ENCODE assay signal across 10 cellular contexts in the genomic region with DNA sequence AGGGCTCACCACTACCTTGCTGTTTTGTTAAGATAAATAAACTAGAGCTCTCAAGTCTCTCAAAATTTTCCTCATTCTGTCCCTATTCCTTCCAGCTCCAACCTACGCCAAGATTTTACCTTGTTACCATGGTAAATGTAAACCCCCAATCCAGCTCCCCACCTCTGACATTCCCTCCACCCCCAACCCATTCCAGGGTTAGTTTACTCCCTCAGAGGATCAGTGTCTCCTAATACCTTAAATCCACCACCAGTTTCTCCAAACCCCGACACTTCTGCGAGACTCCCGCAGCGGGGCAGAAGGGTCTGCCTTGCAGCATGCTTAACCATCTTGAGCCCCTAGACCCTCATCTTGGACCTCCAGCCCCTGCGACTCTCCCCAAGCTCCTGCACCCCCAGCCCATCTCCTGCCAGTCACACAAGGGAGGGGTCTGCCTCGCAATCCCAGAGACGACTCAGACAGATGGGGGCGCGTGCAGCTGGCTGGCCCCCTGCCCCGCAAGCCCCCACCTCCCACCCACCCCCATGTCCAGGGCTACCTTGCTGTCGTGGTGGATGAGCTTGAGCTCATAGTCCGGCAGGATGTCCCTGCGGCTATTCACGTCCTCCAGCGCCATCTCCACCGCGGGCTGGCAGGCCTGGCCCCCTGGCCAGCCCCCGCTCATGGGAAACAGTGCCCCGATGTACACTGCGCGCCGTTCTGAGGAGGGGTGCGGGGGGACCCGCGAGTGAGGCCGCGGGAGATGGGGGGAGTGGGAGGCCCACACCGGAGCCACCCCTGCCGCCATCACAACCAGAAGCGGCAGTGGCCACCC. TPM values are rescaled to one million over a fixed set of nuclear protein-coding genes. Genes with fewer than 3 reads are reported as not detected.
DNase-seq lines count a peak whose midpoint lies in the region; ATAC-seq and TF ChIP-seq lines count a peak whose summit lies in the region.
"Had no signal": no experiment of that assay in that cellular context is flagged by ENCODE, and none has a peak within 500 bp of the region (broad histone marks: within the 10 kb centered on the region; RNA-seq: fewer than 3 reads in every experiment).

No MANE protein-coding gene starts in this region.

- intact Hi-C loops in lower leg skin (cut with DNase I; ENCODE audit: low total_unique reads): no loop called here

- no peak for DNase-seq in T-helper 2 cell treated with Interferon-gamma antibody and Interleukin-4, amounts not matched to agents 5 μg/mL and 100 μg/mL, for 36 hours (ENCODE audit: low spot score)
- DNase-seq in T-helper 2 cell (no peak), cardiac fibroblast (ENCODE audit: low read depth in 2 of 2) (no peak), lower leg skin (ENCODE audit: low spot score in 2 of 2) (no peak), thoracic aorta (ENCODE audit: low spot score) (no peak), NCI-H2107 (lab: John Stamatoyannopoulos, UW) (no peak), COLO829 (ENCODE audit: low spot score) (no peak)
- DNase-seq in activated effector memory CD4-positive, alpha-beta T cell treated with Interleukin-2 at 50 U/mL for 16 hours: no peak

- peaks cover 2% of the 10 kb centered on the region for H3K36me3 ChIP-seq in thoracic aorta

- peak overlapping the region; percentile 42 to 43 for H3K27ac ChIP-seq in thoracic aorta
- H3K27ac ChIP-seq: C4-2B had no signal

- peaks cover 8 to 43% of the 10 kb centered on the region in 2 donors for H3K4me1 ChIP-seq in thoracic aorta (ENCODE audit: control insufficient read depth in 1 of 2, low read depth in 2 of 2)

- H3K9me3 ChIP-seq in thoracic aorta: no peaks in the 10 kb centered on the region

- 33 to 34% methylated on average over 25 to 26 of the region's 31 CpGs for WGBS in lower leg skin, 2 donors

- no peak for ATAC-seq in thoracic aorta (ENCODE audit: insufficient number of reproducible peaks, low FRiP score, low read depth)

- TF ChIP-seq CTCF in cardiac fibroblast (IDR thresholded peaks at IDR 0.05; ENCODE audit: low read depth, low read length): no peak
- TF ChIP-seq CTCF in lower leg skin (IDR thresholded peaks at IDR 0.05): no peak
- TF ChIP-seq CTCF in thoracic aorta (IDR thresholded peaks at IDR 0.05): no peak

- H3K36me3 Mint-ChIP-seq in T-helper 2 cell treated with Interferon-gamma antibody and Interleukin-4, amounts not matched to agents 5 μg/mL and 100 μg/mL, for 36 hours (ENCODE audit: low read depth): peaks cover 1% of the 10 kb centered on the region

- H3K27me3 Mint-ChIP-seq in T-helper 2 cell treated with Interferon-gamma antibody and Interleukin-4, amounts not matched to agents 5 μg/mL and 100 μg/mL, for 36 hours (ENCODE audit: low read depth): peaks cover 60% of the 10 kb centered on the region

- no peak for TF ChIP-seq POLR2A in lower leg skin (IDR thresholded peaks at IDR 0.05)

- no peaks in the 10 kb centered on the region for H3K9me3 Mint-ChIP-seq in T-helper 2 cell treated with Interferon-gamma antibody and Interleukin-4, amounts not matched to agents 5 μg/mL and 100 μg/mL, for 36 hours

- H3K4me3 Mint-ChIP-seq in T-helper 2 cell treated with Interferon-gamma antibody and Interleukin-4, amounts not matched to agents 5 μg/mL and 100 μg/mL, for 36 hours: peak overlapping the region; percentile 64

- peaks cover 27% of the 10 kb centered on the region for H3K4me1 Mint-ChIP-seq in T-helper 2 cell treated with Interferon-gamma antibody and Interleukin-4, amounts not matched to agents 5 μg/mL and 100 μg/mL, for 36 hours (ENCODE audit: low read depth)

- no peaks in the 10 kb centered on the region for H3K27me3 ChIP-seq in thoracic aorta (replicated peaks; ENCODE audit: insufficient read depth)

- peak overlapping the region; percentile 66 to 88 for H3K4me3 ChIP-seq in cardiac fibroblast (replicated peaks in 1 of 2; ENCODE audit: low read depth in 2 of 2, low read length in 2 of 2)
- H3K4me3 ChIP-seq in lower leg skin (ENCODE audit: low read depth, poor library complexity, severe bottlenecking): peak overlapping the region; percentile 10
- H3K4me3 ChIP-seq in thoracic aorta: peak overlapping the region; percentile 74

- H3K27ac Mint-ChIP-seq in T-helper 2 cell treated with Interferon-gamma antibody and Interleukin-4, amounts not matched to agents 5 μg/mL and 100 μg/mL, for 36 hours: no peak overlapping the region

RNA-seq across cellular contexts. Expression of gene GABBR1, which starts 5.8 kb away (rescaled TPM):
- total RNA-seq in lower leg skin (10 to 100 TPM; 15.0 to 49.5 (median 20.6) TPM), thoracic aorta (100 to 1,000 TPM in 1 of 2 donors, 10 to 100 TPM in 1; 63.2 to 112 TPM)

RNA-seq across cellular contexts. Expression of gene MOG, which starts 29.7 kb away (rescaled TPM):
- not detected for total RNA-seq in lower leg skin
- total RNA-seq in thoracic aorta: not detected
- total RNA-seq: SK-MEL-5 had no signal

RNA-seq across cellular contexts. Expression of gene OR2H2, which starts 42.2 kb away (rescaled TPM):
- total RNA-seq in lower leg skin: not detected
- not detected for total RNA-seq in thoracic aorta
- total RNA-seq: SK-MEL-5 had no signal

RNA-seq across cellular contexts. Expression of gene ZFP57, which starts 53.8 kb away (rescaled TPM):
- 1 to 10 TPM in 2 of 4 donors, under 1 TPM in 2; 0.15 to 4.8 (median 2.4) TPM for total RNA-seq in lower leg skin
- 1 to 10 TPM in 1 of 2 donors, not detected in 1; 3.2 TPM for total RNA-seq in thoracic aorta
- total RNA-seq: SK-MEL-5 had no signal

Comparison
In these comparisons a context has a peak if more than half of its experiments do, and no peak if none do; other contexts are left out.
1. H3K4me3 ChIP-seq: peak in every context shown above with its lines; median percentile 77 in cardiac fibroblast; 74 in thoracic aorta; 10 in lower leg skin.